Comparison of ENCODE assay signal across 9 cellular contexts in the genomic region with DNA sequence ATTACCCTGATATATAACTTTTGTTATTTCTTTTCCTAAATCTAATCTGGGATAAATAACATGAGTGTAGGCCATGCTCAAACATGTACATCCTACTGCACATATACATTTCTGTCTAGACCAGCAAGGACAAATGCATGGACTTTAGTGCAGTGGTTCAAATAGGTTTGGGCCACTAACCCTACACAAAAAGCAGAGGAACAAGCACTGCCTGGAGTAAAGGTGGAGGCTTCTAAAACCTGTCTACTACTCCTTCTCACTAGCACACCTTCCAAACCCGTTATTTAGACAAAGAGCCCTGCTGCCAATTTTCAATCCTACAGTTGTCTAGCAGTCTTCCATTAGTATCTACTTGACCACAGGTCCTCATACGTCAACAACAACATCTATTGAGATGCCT. TPM values are rescaled to one million over a fixed set of nuclear protein-coding genes. Genes with fewer than 3 reads are reported as not detected.
DNase-seq lines count a peak whose midpoint lies in the region; ATAC-seq and TF ChIP-seq lines count a peak whose summit lies in the region.
"Had no signal": no experiment of that assay in that cellular context is flagged by ENCODE, and none has a peak within 500 bp of the region (broad histone marks: within the 10 kb centered on the region; RNA-seq: fewer than 3 reads in every experiment).

No MANE protein-coding gene starts in this region.

- CTCF ChIA-PET in IMR-90 (lab: Yijun Ruan, JAX) = interaction anchor here (0.6 to 0.7 kb wide), 2 partner anchors 172 to 225 kb away, joined by 3 read pairs; no protein-coding TSS in a partner anchor

- no peak overlapping the region for H3K4me2 ChIP-seq in IMR-90 (ENCODE audit: low read depth, low read length)
- H3K4me2 ChIP-seq in hepatocyte = peak overlapping the region; percentile 8

- no peak overlapping the region for H2AK5ac ChIP-seq in IMR-90 (ENCODE audit: low read depth, low read length)

- H3K36me3 ChIP-seq in ACC112 (ENCODE audit: insufficient read depth, low read length) (peaks cover 15% of the 10 kb centered on the region), IMR-90 (ENCODE audit: control insufficient read depth, insufficient read depth, low read length) (peaks cover 4% of the 10 kb centered on the region; the same call in 1 of the 2 replicates), hepatocyte (replicated peaks; ENCODE audit: insufficient read depth, low read depth) (no peaks in the 10 kb centered on the region)

- no peak overlapping the region; the same call in 1 of the 2 replicates for H3K4me3 ChIP-seq in ACC112 (ENCODE audit: low read depth, low read length)
- no peak overlapping the region for H3K4me3 ChIP-seq in IMR-90 (ENCODE audit: insufficient read depth, low read depth, low read length)
- no peak overlapping the region for H3K4me3 ChIP-seq in hepatocyte

- TF ChIP-seq RAD21 in IMR-90 (IDR thresholded peaks at IDR 0.05; ENCODE audit: low read length) = no peak

- TF ChIP-seq CTCF in IMR-90 (conservative IDR thresholded peaks at IDR 0.05; ENCODE audit: low read depth, low read length) (no peak), hepatocyte (IDR thresholded peaks at IDR 0.05; ENCODE audit: poor library complexity) (no peak)

- H3K9me1 ChIP-seq in IMR-90 (ENCODE audit: insufficient read depth, low read length) = peaks cover 10% of the 10 kb centered on the region; the same call in 1 of the 2 replicates

- no peak overlapping the region for H3K23ac ChIP-seq in IMR-90 (ENCODE audit: low read depth, low read length)

- 0 out of 4 replicates have a peak overlapping the region, but pooled peaks of 1 of the 2 experiments have one; percentile 12 for H4K8ac ChIP-seq in IMR-90 (ENCODE audit: low read depth in 2 of 2, low read length in 2 of 2)

- peak overlapping the region; percentile 43; the same call in 1 of the 2 replicates for H3K14ac ChIP-seq in IMR-90 (replicated peaks; ENCODE audit: low read depth, low read length)

- no peak for TF ChIP-seq POLR2A in IMR-90 (IDR thresholded peaks at IDR 0.05; ENCODE audit: low read depth, low read length)

- no peak overlapping the region for H3K56ac ChIP-seq in IMR-90 (ENCODE audit: extremely low read depth, insufficient read depth, low read length)

- H2BK120ac ChIP-seq in IMR-90 (ENCODE audit: low read depth, low read length) = 0 out of 2 replicates have a peak overlapping the region, but pooled peaks have one; percentile 3

- H3K9ac ChIP-seq in IMR-90 (ENCODE audit: low read depth, low read length) = no peak overlapping the region

- no peak overlapping the region for H4K91ac ChIP-seq in IMR-90 (ENCODE audit: insufficient read depth, low read depth, low read length)

- H2AK9ac ChIP-seq in IMR-90 (replicated peaks; ENCODE audit: low read depth, low read length, poor library complexity) = no peak overlapping the region

- no peak overlapping the region for H2BK5ac ChIP-seq in IMR-90 (ENCODE audit: low read depth, low read length, poor library complexity, severe bottlenecking)

- POLR2A ChIA-PET in IMR-90 (lab: Charles Lee; ENCODE audit: unreplicated experiment) = no interaction called here

- H3K79me1 ChIP-seq in IMR-90 (ENCODE audit: low read depth in 1 of 2, low read length in 2 of 2) = peaks cover 0 to 5% of the 10 kb centered on the region in 2 experiments; a peak in 1 of 4 replicates

- no CpG with 5 or more reads among the region's 2 CpGs for WGBS in IMR-90 (ENCODE audit: extremely low coverage in 2 of 2, insufficient read length in 1 of 2), 2 experiments
- WGBS in hepatocyte (ENCODE audit: low lambda C conversion rate, missing lambda C conversion rate) = 98% methylated on average over 2 of the region's 2 CpGs

- H3K79me2 ChIP-seq in ACC112 (ENCODE audit: control insufficient read depth, insufficient read depth, low read length, unreplicated experiment) (no peaks in the 10 kb centered on the region), hepatocyte (no peaks in the 10 kb centered on the region)

- H4K5ac ChIP-seq in IMR-90 (ENCODE audit: low read depth, low read length) = no peak overlapping the region

- no peaks in the 10 kb centered on the region for H3K9me2 ChIP-seq in hepatocyte (replicated peaks; ENCODE audit: insufficient read depth)

- peak overlapping the region; percentile 63; the same call in 1 of the 2 replicates for H3K27ac ChIP-seq in ACC112 (ENCODE audit: low read depth, low read length)
- H3K27ac ChIP-seq in IMR-90 (ENCODE audit: insufficient read depth, low read length) = no peak overlapping the region
- peak overlapping the region; percentile 17 for H3K27ac ChIP-seq in hepatocyte

- peaks cover 12% of the 10 kb centered on the region for H3K4me1 ChIP-seq in ACC112 (ENCODE audit: control insufficient read depth, insufficient read depth, low read length, unreplicated experiment)
- peaks cover 3% of the 10 kb centered on the region; the same call in 1 of the 2 replicates for H3K4me1 ChIP-seq in IMR-90 (ENCODE audit: control insufficient read depth, insufficient read depth, low read length)
- peaks cover 4% of the 10 kb centered on the region for H3K4me1 ChIP-seq in hepatocyte (ENCODE audit: insufficient read depth)

- no peaks in the 10 kb centered on the region for H4K20me1 ChIP-seq in IMR-90 (ENCODE audit: insufficient read depth, low read length)
- no peaks in the 10 kb centered on the region for H4K20me1 ChIP-seq in hepatocyte (ENCODE audit: insufficient read depth, poor library complexity, severe bottlenecking)

- H3K27me3 ChIP-seq in ACC112 (ENCODE audit: insufficient read depth, low read length) (no peaks in the 10 kb centered on the region), IMR-90 (ENCODE audit: control insufficient read depth, insufficient read depth, low read length) (no peaks in the 10 kb centered on the region), hepatocyte (no peaks in the 10 kb centered on the region)
- H3K27me3 ChIP-seq: BE2C had no signal

- no peak overlapping the region; the same call in 1 of the 2 replicates for H3K18ac ChIP-seq in IMR-90 (ENCODE audit: low read depth, low read length)

- intact Hi-C loops in IMR-90 (cut with micrococcal nuclease) (no loop called here), left colon (cut with DNase I, micrococcal nuclease) (no loop called here)

- no peak overlapping the region for H2BK15ac ChIP-seq in IMR-90 (ENCODE audit: low read depth, low read length)

- dilution Hi-C loops in IMR-90 (cut with HindIII; ENCODE audit: low sequenced_read_pairs, unreplicated experiment) = no loop called here

- H2AFZ ChIP-seq in ACC112 (ENCODE audit: low read length, unreplicated experiment) = no peak overlapping the region
- no peak overlapping the region for H2AFZ ChIP-seq in IMR-90 (replicated peaks; ENCODE audit: low read length, poor library complexity)
- H2AFZ ChIP-seq in hepatocyte = no peak overlapping the region

- H3K9me3 ChIP-seq in IMR-90 (ENCODE audit: control insufficient read depth, insufficient read depth, low read length) = no peaks in the 10 kb centered on the region
- H3K9me3 ChIP-seq in hepatocyte (ENCODE audit: low read depth) = no peaks in the 10 kb centered on the region
- H3K9me3 ChIP-seq: BE2C had no signal

- DNase-seq in IMR-90 = no peak
- DNase-seq in hepatocyte (ENCODE audit: low spot score) = no peak
- no peak for DNase-seq in left colon
- DNase-seq in globus pallidus (ENCODE audit: low spot score) = no peak
- DNase-seq in activated naive CD4-positive, alpha-beta T cell (lab: John Stamatoyannopoulos, UW) = no peak
- no peak for DNase-seq in NCI-H446 (lab: John Stamatoyannopoulos, UW)

- in situ Hi-C loops in IMR-90 (cut with MboI; ENCODE audit: low sequenced_read_pairs) = no loop called here

- H2BK20ac ChIP-seq in IMR-90 (ENCODE audit: low read depth, low read length) = peak overlapping the region; percentile 6; the same call in 1 of the 2 replicates

- no TSS peak for BruUV-seq in IMR-90 (replicated peaks; lab: Mats Ljungman, UMichigan)

- ATAC-seq in GM21528 (IDR thresholded peaks at IDR 0.05; ENCODE audit: low FRiP score, unreplicated experiment) (peak; percentile 30), IMR-90 (ENCODE audit: low read depth) (no peak), left colon (no peak)

- H3K4ac ChIP-seq in IMR-90 (ENCODE audit: low read depth, low read length) = no peak overlapping the region

TF ChIP-seq in IMR-90, 13 proteins besides CTCF, POLR2A, EP300 and RAD21 (continues in another document):
- TF ChIP-seq RFX5 (IDR thresholded peaks at IDR 0.05; ENCODE audit: low read depth, low read length) = no peak
- TF ChIP-seq MAZ (IDR thresholded peaks at IDR 0.05; ENCODE audit: borderline replicate concordance, low read depth, low read length) = no peak
- no peak for TF ChIP-seq NFE2L2 (IDR thresholded peaks at IDR 0.05; ENCODE audit: low read depth, low read length)
- TF ChIP-seq BHLHE40 (IDR thresholded peaks at IDR 0.05; ENCODE audit: low read depth, low read length) = no peak
- no peak for TF ChIP-seq RCOR1 (IDR thresholded peaks at IDR 0.05; ENCODE audit: insufficient replicate concordance, low read length)
- no peak for TF ChIP-seq CEBPB (IDR thresholded peaks at IDR 0.05; ENCODE audit: low read depth, low read length)
- no peak for TF ChIP-seq SMC3 (IDR thresholded peaks at IDR 0.05; ENCODE audit: low read depth, low read length)
- TF ChIP-seq MXI1 (IDR thresholded peaks at IDR 0.05; ENCODE audit: borderline replicate concordance, low read depth, low read length) = no peak
- TF ChIP-seq MAFK (IDR thresholded peaks at IDR 0.05; ENCODE audit: low read depth, low read length) = no peak
- TF ChIP-seq, protein P1, sequence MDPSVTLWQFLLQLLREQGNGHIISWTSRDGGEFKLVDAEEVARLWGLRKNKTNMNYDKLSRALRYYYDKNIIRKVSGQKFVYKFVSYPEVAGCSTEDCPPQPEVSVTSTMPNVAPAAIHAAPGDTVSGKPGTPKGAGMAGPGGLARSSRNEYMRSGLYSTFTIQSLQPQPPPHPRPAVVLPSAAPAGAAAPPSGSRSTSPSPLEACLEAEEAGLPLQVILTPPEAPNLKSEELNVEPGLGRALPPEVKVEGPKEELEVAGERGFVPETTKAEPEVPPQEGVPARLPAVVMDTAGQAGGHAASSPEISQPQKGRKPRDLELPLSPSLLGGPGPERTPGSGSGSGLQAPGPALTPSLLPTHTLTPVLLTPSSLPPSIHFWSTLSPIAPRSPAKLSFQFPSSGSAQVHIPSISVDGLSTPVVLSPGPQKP (IDR thresholded peaks at IDR 0.05; ENCODE audit: borderline replicate concordance, low read depth, low read length) = no peak
- TF ChIP-seq FOS (IDR thresholded peaks at IDR 0.05; ENCODE audit: low read depth, low read length) = no peak

RNA-seq across cellular contexts. Expression of a gene that starts 34.8 kb away (rescaled TPM):
- total RNA-seq in IMR-90 (2012; rRNA removed) = 36.4 and 40.5 TPM in 2 replicates
- 32.3 and 39.4 TPM in 2 replicates for polyA plus RNA-seq in IMR-90 (2012; rRNA removed)
- polyA plus RNA-seq in IMR-90 (2012; cell fraction: cytosol; rRNA removed) = 9.6 and 12.8 TPM in 2 replicates
- polyA plus RNA-seq in IMR-90 (2012; cell fraction: nucleus; rRNA removed; ENCODE audit: low replicate concordance) = 5.2 and 39.6 TPM in 2 replicates
- 64.5 and 77.6 TPM in 2 replicates for total RNA-seq in hepatocyte
- polyA plus RNA-seq in hepatocyte = 98.4 and 114 TPM in 2 replicates
- 10 to 100 TPM in 1 of 2 donors, 1 to 10 TPM in 1; 7.1 to 15.7 TPM for total RNA-seq in left colon
